Comparison of ENCODE assay signal across 28 cellular contexts in genomic region chr4:182231080-182231479, GRCh38. TPM values are rescaled to one million over a fixed set of nuclear protein-coding genes. Genes with fewer than 3 reads are reported as not detected.
DNase-seq lines count a peak whose midpoint lies in the region; TF ChIP-seq lines count a peak whose summit lies in the region.
"Had no signal": no experiment of that assay in that cellular context is flagged by ENCODE, and none has a peak within 500 bp of the region (broad histone marks: within the 10 kb centered on the region; RNA-seq: fewer than 3 reads in every experiment).

No MANE protein-coding gene starts in this region.

- POLR2A ChIA-PET in activated CD4-positive, alpha-beta T cell treated with anti-CD3 and anti-CD28 coated beads, Interleukin-2, amount 10 ng/mL, durations not matched to agents 7 days and 5 days (lab: Charles Lee), result no interaction called here

- peak overlapping the region; percentile 85 for H3K4ac ChIP-seq in trophoblast cell (ENCODE audit: low read depth, low read length)

- no peak overlapping the region for H3K23ac ChIP-seq in trophoblast cell (ENCODE audit: low read length)

- peak overlapping the region; percentile 75 for H2BK12ac ChIP-seq in trophoblast cell (ENCODE audit: low read length)

- CTCF ChIA-PET in activated CD4-positive, alpha-beta T cell treated with anti-CD3 and anti-CD28 coated beads, Interleukin-2, amount 10 ng/mL, durations not matched to agents 7 days and 5 days (lab: Charles Lee), result no interaction called here

- H3K27me3 ChIP-seq in SJSA1 (replicated peaks), result no peaks in the 10 kb centered on the region
- H3K27me3 ChIP-seq in trophoblast cell (ENCODE audit: insufficient read depth, low read length), result no peaks in the 10 kb centered on the region
- no peaks in the 10 kb centered on the region for H3K27me3 ChIP-seq in right atrium auricular region
- H3K27me3 ChIP-seq: gastroesophageal sphincter, upper lobe of right lung had no signal

- peaks cover 30% of the 10 kb centered on the region for H3K79me1 ChIP-seq in trophoblast cell (ENCODE audit: low read length)

- H3K14ac ChIP-seq in trophoblast cell (ENCODE audit: low read length), result no peak overlapping the region

- H3K4me2 ChIP-seq in trophoblast cell (ENCODE audit: low read length), result no peak overlapping the region

- no peaks in the 10 kb centered on the region for H3K9me3 ChIP-seq in SJSA1 (replicated peaks)
- H3K9me3 ChIP-seq in trophoblast cell (ENCODE audit: insufficient read depth, low read depth, low read length), result no peaks in the 10 kb centered on the region
- H3K9me3 ChIP-seq in right atrium auricular region, result no peaks in the 10 kb centered on the region
- H3K9me3 ChIP-seq: gastroesophageal sphincter, left ventricle myocardium inferior, upper lobe of right lung had no signal

- peaks cover 7% of the 10 kb centered on the region for H3K79me2 ChIP-seq in trophoblast cell (ENCODE audit: control insufficient read depth, insufficient read depth, low read length, poor library complexity)

- H3K4me1 ChIP-seq in SJSA1 (replicated peaks) (peaks cover 37% of the 10 kb centered on the region), trophoblast cell (ENCODE audit: control insufficient read depth in 1 of 2, insufficient read depth in 2 of 2, low read length in 2 of 2) (peaks cover 24 to 40% of the 10 kb centered on the region in 2 experiments), right atrium auricular region (no peaks in the 10 kb centered on the region)
- H3K4me1 ChIP-seq: gastroesophageal sphincter, left ventricle myocardium inferior, upper lobe of right lung had no signal

- H3K27ac ChIP-seq in SJSA1 (peak overlapping the region; percentile 61), trophoblast cell (ENCODE audit: low read depth, low read length) (peak overlapping the region; percentile 68), right atrium auricular region (no peak overlapping the region)
- H3K27ac ChIP-seq: gastroesophageal sphincter, left ventricle myocardium inferior, upper lobe of right lung had no signal

- H3K36me3 Mint-ChIP-seq in chondrocyte (ENCODE audit: low read depth), result no peaks in the 10 kb centered on the region
- H3K36me3 Mint-ChIP-seq in activated CD4-positive, alpha-beta T cell treated with anti-CD3 and anti-CD28 coated beads, Interleukin-2, amount 10 ng/mL, durations not matched to agents 7 days and 5 days (ENCODE audit: low read depth), result no peaks in the 10 kb centered on the region
- H3K36me3 Mint-ChIP-seq: activated CD8-positive, alpha-beta memory T cell treated with anti-CD3 and anti-CD28 coated beads, Interleukin-2, amount 10 ng/mL, durations not matched to agents 7 days and 5 days; mesothelial cell of epicardium; naive thymus-derived CD8-positive, alpha-beta T cell had no signal

- no peak overlapping the region for H2AK5ac ChIP-seq in trophoblast cell (ENCODE audit: low read length)

- no peak overlapping the region for H3K4me3 ChIP-seq in SJSA1
- H3K4me3 ChIP-seq in trophoblast cell (ENCODE audit: low read depth, low read length), result no peak overlapping the region
- no peak overlapping the region for H3K4me3 ChIP-seq in right atrium auricular region
- H3K4me3 ChIP-seq: gastroesophageal sphincter, K562, left ventricle myocardium inferior, upper lobe of right lung had no signal

- H4K91ac ChIP-seq in trophoblast cell (ENCODE audit: low read depth, low read length), result peak overlapping the region; percentile 82

- no peak overlapping the region for H3K4me3 Mint-ChIP-seq in chondrocyte (ENCODE audit: unreplicated experiment)
- no peak overlapping the region for H3K4me3 Mint-ChIP-seq in activated CD4-positive, alpha-beta T cell treated with anti-CD3 and anti-CD28 coated beads, Interleukin-2, amount 10 ng/mL, durations not matched to agents 7 days and 5 days
- H3K4me3 Mint-ChIP-seq: activated CD4-positive, alpha-beta T cell treated with anti-CD3 and anti-CD28 coated beads, Interleukin-2, amount 10 ng/mL, durations not matched to agents 24 days and 14 days; activated CD8-positive, alpha-beta memory T cell treated with anti-CD3 and anti-CD28 coated beads, Interleukin-2, amount 10 ng/mL, durations not matched to agents 7 days and 5 days; activated T-cell treated with anti-CD3 and anti-CD28 coated beads, Interleukin-2, amount 50 U/mL, for 72 hours; mesothelial cell of epicardium; naive thymus-derived CD8-positive, alpha-beta T cell; T-helper 2 cell treated with Interferon-gamma antibody and Interleukin-4, amounts not matched to agents 5 μg/mL and 100 μg/mL, for 36 hours had no signal

- WGBS in trophoblast cell (ENCODE audit: extremely low coverage, insufficient coverage, insufficient read length), result no CpG with 5 or more reads among the region's 4 CpGs

- peak overlapping the region; percentile 94 for H2BK120ac ChIP-seq in trophoblast cell (ENCODE audit: insufficient read depth, low read length, poor library complexity)

- DNase-seq in EL, result peak; percentile 62
- DNase-seq in SJSA1 (ENCODE audit: low read depth in 1 of 2, low spot score in 2 of 2), result peak; percentile 75 to 82
- DNase-seq in chondrocyte (ENCODE audit: low spot score), result no peak
- peak; percentile 61 to 93 for DNase-seq in trophoblast cell
- DNase-seq in NCI-H2227 (lab: John Stamatoyannopoulos, UW; ENCODE audit: unreplicated experiment), result no peak
- DNase-seq in activated CD4-positive, alpha-beta T cell treated with anti-CD3 and anti-CD28 coated beads, Interleukin-2, amount 10 ng/mL, durations not matched to agents 7 days and 5 days, result no peak
- DNase-seq in right atrium auricular region (ENCODE audit: low spot score), result no peak
- DNase-seq in LoVo (ENCODE audit: low spot score), result no peak
- DNase-seq: activated CD4-positive, alpha-beta T cell treated with anti-CD3 and anti-CD28 coated beads, Interleukin-2, amount 10 ng/mL, durations not matched to agents 24 days and 14 days; activated CD8-positive, alpha-beta memory T cell treated with anti-CD3 and anti-CD28 coated beads, Interleukin-2, amount 10 ng/mL, durations not matched to agents 7 days and 5 days; activated naive CD4-positive, alpha-beta T cell treated with Interleukin-2 at 50 U/mL for 16 hours; activated T-cell treated with anti-CD3 and anti-CD28 coated beads, Interleukin-2, amount 50 U/mL, for 72 hours; amniotic stem cell; C1 segment of cervical spinal cord; COR-L47; H7; hypothalamus; left ventricle myocardium inferior; naive thymus-derived CD8-positive, alpha-beta T cell; NCI-H1417 treated with DMSO at 0.1 percent for 48 hours; NCI-H2081; NCI-H748 treated with DMSO at 0.1 percent for 48 hours; occipital lobe; upper lobe of right lung had no signal

- no peak overlapping the region for H2AFZ ChIP-seq in trophoblast cell (ENCODE audit: insufficient read depth, low read length, poor library complexity)

- no peak overlapping the region for H4K12ac ChIP-seq in trophoblast cell (ENCODE audit: low read depth, low read length)

- no peaks in the 10 kb centered on the region for H3K36me3 ChIP-seq in SJSA1
- peaks cover 4% of the 10 kb centered on the region in 2 experiments for H3K36me3 ChIP-seq in trophoblast cell (ENCODE audit: control insufficient read depth in 1 of 2, insufficient read depth in 2 of 2, low read length in 2 of 2)
- no peaks in the 10 kb centered on the region for H3K36me3 ChIP-seq in right atrium auricular region
- H3K36me3 ChIP-seq: gastroesophageal sphincter, left ventricle myocardium inferior, upper lobe of right lung had no signal

- no peak for TF ChIP-seq CTCF in chondrocyte (IDR thresholded peaks at IDR 0.05)
- no peak for TF ChIP-seq CTCF in right atrium auricular region (IDR thresholded peaks at IDR 0.05)

- H3K4me1 Mint-ChIP-seq in chondrocyte (ENCODE audit: low read depth), result peaks cover 37% of the 10 kb centered on the region
- H3K4me1 Mint-ChIP-seq in activated CD4-positive, alpha-beta T cell treated with anti-CD3 and anti-CD28 coated beads, Interleukin-2, amount 10 ng/mL, durations not matched to agents 7 days and 5 days, result no peaks in the 10 kb centered on the region
- H3K4me1 Mint-ChIP-seq: activated CD4-positive, alpha-beta T cell treated with anti-CD3 and anti-CD28 coated beads, Interleukin-2, amount 10 ng/mL, durations not matched to agents 24 days and 14 days; activated CD8-positive, alpha-beta memory T cell treated with anti-CD3 and anti-CD28 coated beads, Interleukin-2, amount 10 ng/mL, durations not matched to agents 7 days and 5 days; naive thymus-derived CD8-positive, alpha-beta T cell had no signal

- H3K27ac Mint-ChIP-seq in chondrocyte (ENCODE audit: unreplicated experiment), result peak overlapping the region; percentile 69
- H3K27ac Mint-ChIP-seq in activated CD4-positive, alpha-beta T cell treated with anti-CD3 and anti-CD28 coated beads, Interleukin-2, amount 10 ng/mL, durations not matched to agents 7 days and 5 days, result no peak overlapping the region
- H3K27ac Mint-ChIP-seq: activated CD4-positive, alpha-beta T cell treated with anti-CD3 and anti-CD28 coated beads, Interleukin-2, amount 10 ng/mL, durations not matched to agents 24 days and 14 days; activated CD8-positive, alpha-beta memory T cell treated with anti-CD3 and anti-CD28 coated beads, Interleukin-2, amount 10 ng/mL, durations not matched to agents 7 days and 5 days; activated T-cell treated with anti-CD3 and anti-CD28 coated beads, Interleukin-2, amount 50 U/mL, for 72 hours; naive thymus-derived CD8-positive, alpha-beta T cell; T-helper 2 cell treated with Interferon-gamma antibody and Interleukin-4, amounts not matched to agents 5 μg/mL and 100 μg/mL, for 36 hours had no signal

- H2BK5ac ChIP-seq in trophoblast cell (ENCODE audit: low read depth, low read length, poor library complexity), result peak overlapping the region; percentile 84

- H3K27me3 Mint-ChIP-seq in chondrocyte (ENCODE audit: low read depth), result no peaks in the 10 kb centered on the region
- H3K27me3 Mint-ChIP-seq in activated CD4-positive, alpha-beta T cell treated with anti-CD3 and anti-CD28 coated beads, Interleukin-2, amount 10 ng/mL, durations not matched to agents 7 days and 5 days, result no peaks in the 10 kb centered on the region
- H3K27me3 Mint-ChIP-seq: activated CD4-positive, alpha-beta T cell treated with anti-CD3 and anti-CD28 coated beads, Interleukin-2, amount 10 ng/mL, durations not matched to agents 24 days and 14 days; activated CD8-positive, alpha-beta memory T cell treated with anti-CD3 and anti-CD28 coated beads, Interleukin-2, amount 10 ng/mL, durations not matched to agents 7 days and 5 days had no signal

- H3K18ac ChIP-seq in trophoblast cell (ENCODE audit: low read length), result peak overlapping the region; percentile 78

- no peaks in the 10 kb centered on the region for H3K9me3 Mint-ChIP-seq in chondrocyte (ENCODE audit: low read depth)
- no peaks in the 10 kb centered on the region for H3K9me3 Mint-ChIP-seq in activated CD4-positive, alpha-beta T cell treated with anti-CD3 and anti-CD28 coated beads, Interleukin-2, amount 10 ng/mL, durations not matched to agents 7 days and 5 days
- H3K9me3 Mint-ChIP-seq: activated CD4-positive, alpha-beta T cell treated with anti-CD3 and anti-CD28 coated beads, Interleukin-2, amount 10 ng/mL, durations not matched to agents 24 days and 14 days; activated T-cell treated with anti-CD3 and anti-CD28 coated beads, Interleukin-2, amount 50 U/mL, for 72 hours; mesothelial cell of epicardium; naive thymus-derived CD8-positive, alpha-beta T cell; T-helper 2 cell treated with Interferon-gamma antibody and Interleukin-4, amounts not matched to agents 5 μg/mL and 100 μg/mL, for 36 hours had no signal

- H3K9ac ChIP-seq in trophoblast cell (ENCODE audit: low read length), result no peak overlapping the region

- no peak overlapping the region for H4K8ac ChIP-seq in trophoblast cell (ENCODE audit: low read depth, low read length)

RNA-seq across cellular contexts. Expression of gene TENM3, which starts 12.1 kb away (rescaled TPM):
- 42.6 and 90.5 TPM in 2 replicates for total RNA-seq in SJSA1 (2014; rRNA removed; shearing (Covaris generic))
- 87.0 to 135 TPM (median 87.6 TPM) in 3 replicates for total RNA-seq in chondrocyte
- polyA plus RNA-seq in trophoblast cell (2013), result 112 and 119 TPM in 2 replicates
- not detected for total RNA-seq in activated CD4-positive, alpha-beta T cell treated with anti-CD3 and anti-CD28 coated beads, Interleukin-2, amount 10 ng/mL, durations not matched to agents 7 days and 5 days
- total RNA-seq in right atrium auricular region, result 10 to 100 TPM; 10.7 to 15.9 TPM
- total RNA-seq: activated CD4-positive, alpha-beta T cell treated with anti-CD3 and anti-CD28 coated beads, Interleukin-2, amount 10 ng/mL, durations not matched to agents 24 days and 14 days; activated CD8-positive, alpha-beta memory T cell treated with anti-CD3 and anti-CD28 coated beads, Interleukin-2, amount 10 ng/mL, durations not matched to agents 7 days and 5 days; naive thymus-derived CD8-positive, alpha-beta T cell had no signal
- polyA plus RNA-seq: naive thymus-derived CD8-positive, alpha-beta T cell had no signal

Comparison
In these comparisons a context has a peak if more than half of its experiments do, and no peak if none do; other contexts are left out.
1. DNase-seq: peak in EL (single experiment), SJSA1 (2 of 2) and trophoblast cell (2 of 2); none in chondrocyte (single experiment), NCI-H2227 (single experiment), activated CD4-positive, alpha-beta T cell treated with anti-CD3 and anti-CD28 coated beads, Interleukin-2, amount 10 ng/mL, durations not matched to agents 7 days and 5 days (single experiment), right atrium auricular region (single experiment) and LoVo (single experiment).
2. H3K27ac ChIP-seq: peak in SJSA1 (single experiment) and trophoblast cell (single experiment); none in right atrium auricular region (0 of 2).
3. RNA of gene TENM3, which starts 12.1 kb away (total RNA-seq): 42.6 to 90.5 TPM in SJSA1, 87.0 to 135 TPM in chondrocyte and 10.7 to 15.9 TPM in right atrium auricular region; not detected in activated CD4-positive, alpha-beta T cell treated with anti-CD3 and anti-CD28 coated beads, Interleukin-2, amount 10 ng/mL, durations not matched to agents 7 days and 5 days; every median in the first group is over 10 times any median in the second.